ENCODE assay signal across 14 cellular contexts in genomic region chr17:6576038-6576437, GRCh38. TPM values are rescaled to one million over a fixed set of nuclear protein-coding genes. Genes with fewer than 3 reads are reported as not detected.
DNase-seq lines count a peak whose midpoint lies in the region; ATAC-seq and TF ChIP-seq lines count a peak whose summit lies in the region.
"Had no signal": no experiment of that assay in that cellular context is flagged by ENCODE, and none has a peak within 500 bp of the region (broad histone marks: within the 10 kb centered on the region; RNA-seq: fewer than 3 reads in every experiment).

No MANE protein-coding gene starts in this region.

- no peaks in the 10 kb centered on the region for H3K79me2 ChIP-seq in DOHH2 (ENCODE audit: control insufficient read depth, low read length)

- H3K4me1 ChIP-seq in DOHH2 (ENCODE audit: control insufficient read depth, low read length) = peaks cover 15% of the 10 kb centered on the region

- H3K4me3 Mint-ChIP-seq in activated T-helper 1 cell treated with anti-CD3 and anti-CD28 coated beads, Interleukin-12 subunit alpha, Interleukin-12 subunit beta, Interleukin-2, Interleukin-4 antibody, amounts not matched to agents 30 ng/mL and 10 ng/mL and 1 ng/mL, durations not matched to agents 14 hours and 24 hours and 36 hours = no peak overlapping the region
- H3K4me3 Mint-ChIP-seq in neural crest cell = no peak overlapping the region

- peaks cover 36% of the 10 kb centered on the region for H3K4me1 Mint-ChIP-seq in activated T-helper 1 cell treated with anti-CD3 and anti-CD28 coated beads, Interleukin-12 subunit alpha, Interleukin-12 subunit beta, Interleukin-2, Interleukin-4 antibody, amounts not matched to agents 30 ng/mL and 10 ng/mL and 1 ng/mL, durations not matched to agents 14 hours and 24 hours and 36 hours (ENCODE audit: low read depth)
- peaks cover 33% of the 10 kb centered on the region for H3K4me1 Mint-ChIP-seq in neural crest cell

- peak overlapping the region; percentile 61 for H3K27ac ChIP-seq in AG04450 (ENCODE audit: low read depth, low read length)
- H3K27ac ChIP-seq in DOHH2 (ENCODE audit: low read depth, low read length) = no peak overlapping the region
- H3K27ac ChIP-seq: testis had no signal

- no peaks in the 10 kb centered on the region for H3F3A ChIP-seq in DOHH2 (ENCODE audit: control insufficient read depth, insufficient read depth)

- POLR2A ChIA-PET in AG04450 (lab: Yijun Ruan, JAX) = no interaction called here

- peaks cover 14% of the 10 kb centered on the region for H3K36me3 ChIP-seq in DOHH2 (ENCODE audit: control insufficient read depth, low read length)

- CTCF ChIA-PET in AG04450 (lab: Charles Lee) = no interaction called here

- H3K36me3 Mint-ChIP-seq in activated T-helper 1 cell treated with anti-CD3 and anti-CD28 coated beads, Interleukin-12 subunit alpha, Interleukin-12 subunit beta, Interleukin-2, Interleukin-4 antibody, amounts not matched to agents 30 ng/mL and 10 ng/mL and 1 ng/mL, durations not matched to agents 14 hours and 24 hours and 36 hours (ENCODE audit: low read depth) = peaks cover 19% of the 10 kb centered on the region
- peaks cover 26% of the 10 kb centered on the region for H3K36me3 Mint-ChIP-seq in neural crest cell (ENCODE audit: low read depth)

- H3K27me3 ChIP-seq in AG04450 (ENCODE audit: control insufficient read depth, insufficient read depth, low read length) (no peaks in the 10 kb centered on the region), DOHH2 (ENCODE audit: control insufficient read depth, low read length) (no peaks in the 10 kb centered on the region)
- H3K27me3 ChIP-seq: dorsolateral prefrontal cortex, heart right ventricle, testis had no signal

- H3K27ac Mint-ChIP-seq in activated T-helper 1 cell treated with anti-CD3 and anti-CD28 coated beads, Interleukin-12 subunit alpha, Interleukin-12 subunit beta, Interleukin-2, Interleukin-4 antibody, amounts not matched to agents 30 ng/mL and 10 ng/mL and 1 ng/mL, durations not matched to agents 14 hours and 24 hours and 36 hours = peak overlapping the region; percentile 79
- peak overlapping the region; percentile 92 for H3K27ac Mint-ChIP-seq in neural crest cell (ENCODE audit: unreplicated experiment)

- no peaks in the 10 kb centered on the region for H3K27me3 Mint-ChIP-seq in activated T-helper 1 cell treated with anti-CD3 and anti-CD28 coated beads, Interleukin-12 subunit alpha, Interleukin-12 subunit beta, Interleukin-2, Interleukin-4 antibody, amounts not matched to agents 30 ng/mL and 10 ng/mL and 1 ng/mL, durations not matched to agents 14 hours and 24 hours and 36 hours (ENCODE audit: insufficient read depth)
- H3K27me3 Mint-ChIP-seq in neural crest cell (ENCODE audit: low read depth) = no peaks in the 10 kb centered on the region

- no peaks in the 10 kb centered on the region for H4K20me1 ChIP-seq in DOHH2 (ENCODE audit: control insufficient read depth, insufficient read depth, low read depth, low read length)

- H3K4me2 ChIP-seq in DOHH2 (ENCODE audit: low read length) = peak overlapping the region; percentile 47

- TF ChIP-seq CTCF in AG04450 (IDR thresholded peaks at IDR 0.05; ENCODE audit: low read depth, low read length) (no peak), DOHH2 (IDR thresholded peaks at IDR 0.05; ENCODE audit: low read depth, low read length, poor library complexity, severe bottlenecking) (no peak), neural crest cell (conservative IDR thresholded peaks at IDR 0.05) (no peak)

- no peak for DNase-seq in AG04450 (ENCODE audit: low read depth, low spot score)
- no peak for DNase-seq in activated T-helper 1 cell treated with anti-CD3 and anti-CD28 coated beads, Interleukin-12 subunit alpha, Interleukin-12 subunit beta, Interleukin-2, Interleukin-4 antibody, amounts not matched to agents 30 ng/mL and 10 ng/mL and 1 ng/mL, durations not matched to agents 14 hours and 24 hours and 36 hours (ENCODE audit: low spot score)
- DNase-seq in neural crest cell (ENCODE audit: low read depth, low spot score) = no peak
- no peak for DNase-seq in H4 (ENCODE audit: low spot score)
- DNase-seq: activated CD8-positive, alpha-beta memory T cell treated with anti-CD3 and anti-CD28 coated beads, Interleukin-2, amount 50 U/mL, for 4 hours; dorsolateral prefrontal cortex; left ventricle myocardium inferior; MM.1S; NCI-H2171 treated with DMSO at 0.1 percent for 48 hours; testis had no signal

- H3K9me3 ChIP-seq in AG04450 (ENCODE audit: control insufficient read depth, insufficient read depth, low read length) (no peaks in the 10 kb centered on the region; the same call in 1 of the 2 replicates), DOHH2 (ENCODE audit: control insufficient read depth, insufficient read depth, low read length) (no peaks in the 10 kb centered on the region)
- H3K9me3 ChIP-seq: heart right ventricle, left ventricle myocardium inferior, testis had no signal

- H3K4me3 ChIP-seq in AG04450 (ENCODE audit: low read depth, low read length) = no peak overlapping the region
- no peak overlapping the region for H3K4me3 ChIP-seq in DOHH2 (ENCODE audit: low read length)
- H3K4me3 ChIP-seq: dorsolateral prefrontal cortex, heart right ventricle, left ventricle myocardium inferior, testis had no signal

- intact Hi-C loops in activated T-helper 1 cell treated with anti-CD3 and anti-CD28 coated beads, Interleukin-12 subunit alpha, Interleukin-12 subunit beta, Interleukin-2, Interleukin-4 antibody, amounts not matched to agents 30 ng/mL and 10 ng/mL and 1 ng/mL, durations not matched to agents 14 hours and 24 hours and 36 hours (cut with micrococcal nuclease) = no loop called here

- no peak for ATAC-seq in GM18861 (IDR thresholded peaks at IDR 0.05; ENCODE audit: unreplicated experiment)
- ATAC-seq in HG03097 (IDR thresholded peaks at IDR 0.05; ENCODE audit: low FRiP score, unreplicated experiment) = no peak

- no peaks in the 10 kb centered on the region for H3K9me2 ChIP-seq in DOHH2 (replicated peaks; ENCODE audit: control insufficient read depth, low read length)

- H3K9me3 Mint-ChIP-seq in activated T-helper 1 cell treated with anti-CD3 and anti-CD28 coated beads, Interleukin-12 subunit alpha, Interleukin-12 subunit beta, Interleukin-2, Interleukin-4 antibody, amounts not matched to agents 30 ng/mL and 10 ng/mL and 1 ng/mL, durations not matched to agents 14 hours and 24 hours and 36 hours = no peaks in the 10 kb centered on the region
- no peaks in the 10 kb centered on the region for H3K9me3 Mint-ChIP-seq in neural crest cell

RNA-seq across cellular contexts. Expression of gene PITPNM3, which starts 19.7 kb away (rescaled TPM):
- polyA plus RNA-seq in AG04450 (2011; rRNA removed) = 0.38 and 0.45 TPM in 2 replicates
- polyA minus RNA-seq in AG04450 (2011; rRNA and poly(A)+ RNA removed) = 0.55 and 0.65 TPM in 2 replicates
- total RNA-seq in activated T-helper 1 cell treated with anti-CD3 and anti-CD28 coated beads, Interleukin-12 subunit alpha, Interleukin-12 subunit beta, Interleukin-2, Interleukin-4 antibody, amounts not matched to agents 30 ng/mL and 10 ng/mL and 1 ng/mL, durations not matched to agents 14 hours and 24 hours and 36 hours = 0.65 and 0.81 TPM in 2 replicates
- total RNA-seq in neural crest cell = 1.3 and 1.4 TPM in 2 replicates
- 0.15 and 0.18 TPM in 2 replicates for total RNA-seq in H4 (2014; rRNA removed; shearing (Covaris generic))
